Comparison of ENCODE assay signal across 1 cellular context in the genomic region with DNA sequence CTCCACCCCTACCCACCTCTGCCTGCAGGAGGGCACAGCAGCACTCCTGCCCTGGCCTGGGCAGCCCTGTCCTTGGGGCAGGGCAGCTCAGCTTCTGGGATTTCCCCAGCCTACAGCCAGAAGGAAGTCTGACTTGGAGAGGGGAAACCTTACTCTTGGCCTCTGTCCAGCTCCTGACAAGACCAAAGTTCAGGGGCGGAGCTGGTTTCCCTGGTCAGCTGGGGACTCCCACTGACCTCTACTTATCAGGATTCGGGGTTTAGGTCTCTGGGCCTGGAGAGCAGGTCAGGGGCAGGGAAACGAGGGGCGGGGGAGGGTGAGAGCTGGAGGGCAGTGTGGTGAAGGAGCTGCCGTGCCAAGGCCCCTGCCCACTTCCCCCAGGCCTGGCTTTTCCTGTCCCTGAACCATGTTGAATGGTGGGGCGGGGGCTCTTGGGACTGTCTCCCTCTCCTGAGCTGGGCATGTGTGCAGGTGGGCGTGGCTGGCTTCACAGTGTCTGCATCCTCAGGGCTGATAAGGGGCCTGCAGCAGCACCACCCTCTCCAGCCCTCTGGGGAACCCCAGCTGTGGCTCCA.
A peak's percentile ranks its signal among the peaks of the same experiment; 100 is the strongest.
TF ChIP-seq lines count a peak whose summit lies in the region.

No MANE protein-coding gene starts in this region.

TF ChIP-seq in HepG2, 621 proteins besides CTCF, POLR2A, EP300 and RAD21 (continued from another document and continues in another):
- TF ChIP-seq, protein P1, sequence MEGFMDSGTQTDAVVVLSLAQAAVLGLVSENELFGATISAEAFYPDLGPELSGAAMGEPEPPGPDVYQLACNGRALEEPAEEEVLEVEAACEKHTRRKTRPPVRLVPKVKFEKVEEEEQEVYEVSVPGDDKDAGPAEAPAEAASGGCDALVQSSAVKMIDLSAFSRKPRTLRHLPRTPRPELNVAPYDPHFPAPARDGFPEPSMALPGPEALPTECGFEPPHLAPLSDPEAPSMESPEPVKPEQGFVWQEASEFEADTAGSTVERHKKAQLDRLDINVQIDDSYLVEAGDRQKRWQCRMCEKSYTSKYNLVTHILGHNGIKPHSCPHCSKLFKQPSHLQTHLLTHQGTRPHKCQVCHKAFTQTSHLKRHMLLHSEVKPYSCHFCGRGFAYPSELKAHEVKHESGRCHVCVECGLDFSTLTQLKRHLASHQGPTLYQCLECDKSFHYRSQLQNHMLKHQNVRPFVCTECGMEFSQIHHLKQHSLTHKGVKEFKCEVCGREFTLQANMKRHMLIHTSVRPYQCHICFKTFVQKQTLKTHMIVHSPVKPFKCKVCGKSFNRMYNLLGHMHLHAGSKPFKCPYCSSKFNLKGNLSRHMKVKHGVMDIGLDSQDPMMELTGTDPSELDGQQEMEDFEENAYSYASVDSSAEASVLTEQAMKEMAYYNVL (CRISPR knock-in tag; IDR thresholded peaks at IDR 0.05; ENCODE audit: borderline replicate concordance): no peak
- TF ChIP-seq TSC22D2 (CRISPR knock-in tag; IDR thresholded peaks at IDR 0.05; ENCODE audit: borderline replicate concordance) (no peak), FOXC1 (CRISPR knock-in tag; IDR thresholded peaks at IDR 0.05; ENCODE audit: borderline replicate concordance) (peak; percentile 17; the same call in 1 of the 2 replicates), NCOA2 (CRISPR knock-in tag; IDR thresholded peaks at IDR 0.05) (peak; percentile 15; the same call in 1 of the 2 replicates), PHF21A (CRISPR knock-in tag; IDR thresholded peaks at IDR 0.05) (no peak), NKX3-1 (CRISPR knock-in tag; IDR thresholded peaks at IDR 0.05) (no peak), RBAK (CRISPR knock-in tag; IDR thresholded peaks at IDR 0.05) (no peak), CREB1 (IDR thresholded peaks at IDR 0.05) (no peak), CREB1 (CRISPR knock-in tag; IDR thresholded peaks at IDR 0.05) (no peak), FOXP1 (IDR thresholded peaks at IDR 0.05) (no peak), FOXP1 (CRISPR knock-in tag; IDR thresholded peaks at IDR 0.05) (no peak), ZNF619 (CRISPR knock-in tag; IDR thresholded peaks at IDR 0.05) (no peak), JUND (CRISPR knock-in tag; IDR thresholded peaks at IDR 0.05) (no peak), HIVEP1 (CRISPR knock-in tag; IDR thresholded peaks at IDR 0.05) (peak; percentile 95), ZNF430 (CRISPR knock-in tag; IDR thresholded peaks at IDR 0.05) (0 out of 2 replicates have a peak, but pooled peaks have one; percentile 23), NR2F2 (IDR thresholded peaks at IDR 0.05; ENCODE audit: borderline replicate concordance, low read depth) (peak; percentile 36; the same call in 1 of the 2 replicates), DR1 (CRISPR knock-in tag; IDR thresholded peaks at IDR 0.05) (no peak), BCL6 (CRISPR knock-in tag; IDR thresholded peaks at IDR 0.05) (peak; percentile 47; the same call in 1 of the 2 replicates), WIZ (CRISPR knock-in tag; IDR thresholded peaks at IDR 0.05) (no peak), ONECUT2 (CRISPR knock-in tag; IDR thresholded peaks at IDR 0.05) (no peak), ARHGAP35 (CRISPR knock-in tag; IDR thresholded peaks at IDR 0.05; ENCODE audit: borderline replicate concordance) (no peak), ZBTB20 (CRISPR knock-in tag; IDR thresholded peaks at IDR 0.05; ENCODE audit: borderline replicate concordance, low read depth) (no peak), ISL2 (CRISPR knock-in tag; IDR thresholded peaks at IDR 0.05) (peak; percentile 65), HOXA5 (CRISPR knock-in tag; IDR thresholded peaks at IDR 0.05) (0 out of 2 replicates have a peak, but pooled peaks have one; percentile 31)
- TF ChIP-seq, protein P2, sequence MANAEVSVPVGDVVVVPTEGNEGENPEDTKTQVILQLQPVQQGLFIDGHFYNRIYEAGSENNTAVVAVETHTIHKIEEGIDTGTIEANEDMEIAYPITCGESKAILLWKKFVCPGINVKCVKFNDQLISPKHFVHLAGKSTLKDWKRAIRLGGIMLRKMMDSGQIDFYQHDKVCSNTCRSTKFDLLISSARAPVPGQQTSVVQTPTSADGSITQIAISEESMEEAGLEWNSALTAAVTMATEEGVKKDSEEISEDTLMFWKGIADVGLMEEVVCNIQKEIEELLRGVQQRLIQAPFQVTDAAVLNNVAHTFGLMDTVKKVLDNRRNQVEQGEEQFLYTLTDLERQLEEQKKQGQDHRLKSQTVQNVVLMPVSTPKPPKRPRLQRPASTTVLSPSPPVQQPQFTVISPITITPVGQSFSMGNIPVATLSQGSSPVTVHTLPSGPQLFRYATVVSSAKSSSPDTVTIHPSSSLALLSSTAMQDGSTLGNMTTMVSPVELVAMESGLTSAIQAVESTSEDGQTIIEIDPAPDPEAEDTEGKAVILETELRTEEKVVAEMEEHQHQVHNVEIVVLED (CRISPR knock-in tag; IDR thresholded peaks at IDR 0.05; ENCODE audit: borderline replicate concordance): no peak
- TF ChIP-seq, protein P3, sequence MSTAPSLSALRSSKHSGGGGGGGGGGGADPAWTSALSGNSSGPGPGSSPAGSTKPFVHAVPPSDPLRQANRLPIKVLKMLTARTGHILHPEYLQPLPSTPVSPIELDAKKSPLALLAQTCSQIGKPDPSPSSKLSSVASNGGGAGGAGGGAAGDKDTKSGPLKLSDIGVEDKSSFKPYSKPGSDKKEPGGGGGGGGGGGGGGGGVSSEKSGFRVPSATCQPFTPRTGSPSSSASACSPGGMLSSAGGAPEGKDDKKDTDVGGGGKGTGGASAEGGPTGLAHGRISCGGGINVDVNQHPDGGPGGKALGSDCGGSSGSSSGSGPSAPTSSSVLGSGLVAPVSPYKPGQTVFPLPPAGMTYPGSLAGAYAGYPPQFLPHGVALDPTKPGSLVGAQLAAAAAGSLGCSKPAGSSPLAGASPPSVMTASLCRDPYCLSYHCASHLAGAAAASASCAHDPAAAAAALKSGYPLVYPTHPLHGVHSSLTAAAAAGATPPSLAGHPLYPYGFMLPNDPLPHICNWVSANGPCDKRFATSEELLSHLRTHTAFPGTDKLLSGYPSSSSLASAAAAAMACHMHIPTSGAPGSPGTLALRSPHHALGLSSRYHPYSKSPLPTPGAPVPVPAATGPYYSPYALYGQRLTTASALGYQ (CRISPR knock-in tag; IDR thresholded peaks at IDR 0.05): no peak
- TF ChIP-seq, protein P4, sequence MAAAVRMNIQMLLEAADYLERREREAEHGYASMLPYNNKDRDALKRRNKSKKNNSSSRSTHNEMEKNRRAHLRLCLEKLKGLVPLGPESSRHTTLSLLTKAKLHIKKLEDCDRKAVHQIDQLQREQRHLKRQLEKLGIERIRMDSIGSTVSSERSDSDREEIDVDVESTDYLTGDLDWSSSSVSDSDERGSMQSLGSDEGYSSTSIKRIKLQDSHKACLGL (CRISPR knock-in tag; IDR thresholded peaks at IDR 0.05): peak; percentile 47; the same call in 1 of the 2 replicates
- TF ChIP-seq, protein P5, sequence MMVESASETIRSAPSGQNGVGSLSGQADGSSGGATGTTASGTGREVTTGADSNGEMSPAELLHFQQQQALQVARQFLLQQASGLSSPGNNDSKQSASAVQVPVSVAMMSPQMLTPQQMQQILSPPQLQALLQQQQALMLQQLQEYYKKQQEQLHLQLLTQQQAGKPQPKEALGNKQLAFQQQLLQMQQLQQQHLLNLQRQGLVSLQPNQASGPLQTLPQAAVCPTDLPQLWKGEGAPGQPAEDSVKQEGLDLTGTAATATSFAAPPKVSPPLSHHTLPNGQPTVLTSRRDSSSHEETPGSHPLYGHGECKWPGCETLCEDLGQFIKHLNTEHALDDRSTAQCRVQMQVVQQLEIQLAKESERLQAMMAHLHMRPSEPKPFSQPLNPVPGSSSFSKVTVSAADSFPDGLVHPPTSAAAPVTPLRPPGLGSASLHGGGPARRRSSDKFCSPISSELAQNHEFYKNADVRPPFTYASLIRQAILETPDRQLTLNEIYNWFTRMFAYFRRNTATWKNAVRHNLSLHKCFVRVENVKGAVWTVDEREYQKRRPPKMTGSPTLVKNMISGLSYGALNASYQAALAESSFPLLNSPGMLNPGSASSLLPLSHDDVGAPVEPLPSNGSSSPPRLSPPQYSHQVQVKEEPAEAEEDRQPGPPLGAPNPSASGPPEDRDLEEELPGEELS (CRISPR knock-in tag; IDR thresholded peaks at IDR 0.05): peak; percentile 18; the same call in 1 of the 2 replicates
- TF ChIP-seq, protein P6, sequence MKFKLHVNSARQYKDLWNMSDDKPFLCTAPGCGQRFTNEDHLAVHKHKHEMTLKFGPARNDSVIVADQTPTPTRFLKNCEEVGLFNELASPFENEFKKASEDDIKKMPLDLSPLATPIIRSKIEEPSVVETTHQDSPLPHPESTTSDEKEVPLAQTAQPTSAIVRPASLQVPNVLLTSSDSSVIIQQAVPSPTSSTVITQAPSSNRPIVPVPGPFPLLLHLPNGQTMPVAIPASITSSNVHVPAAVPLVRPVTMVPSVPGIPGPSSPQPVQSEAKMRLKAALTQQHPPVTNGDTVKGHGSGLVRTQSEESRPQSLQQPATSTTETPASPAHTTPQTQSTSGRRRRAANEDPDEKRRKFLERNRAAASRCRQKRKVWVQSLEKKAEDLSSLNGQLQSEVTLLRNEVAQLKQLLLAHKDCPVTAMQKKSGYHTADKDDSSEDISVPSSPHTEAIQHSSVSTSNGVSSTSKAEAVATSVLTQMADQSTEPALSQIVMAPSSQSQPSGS (CRISPR knock-in tag; IDR thresholded peaks at IDR 0.05): 0 out of 2 replicates have a peak, but pooled peaks have one; percentile 18
- TF ChIP-seq, protein P7, sequence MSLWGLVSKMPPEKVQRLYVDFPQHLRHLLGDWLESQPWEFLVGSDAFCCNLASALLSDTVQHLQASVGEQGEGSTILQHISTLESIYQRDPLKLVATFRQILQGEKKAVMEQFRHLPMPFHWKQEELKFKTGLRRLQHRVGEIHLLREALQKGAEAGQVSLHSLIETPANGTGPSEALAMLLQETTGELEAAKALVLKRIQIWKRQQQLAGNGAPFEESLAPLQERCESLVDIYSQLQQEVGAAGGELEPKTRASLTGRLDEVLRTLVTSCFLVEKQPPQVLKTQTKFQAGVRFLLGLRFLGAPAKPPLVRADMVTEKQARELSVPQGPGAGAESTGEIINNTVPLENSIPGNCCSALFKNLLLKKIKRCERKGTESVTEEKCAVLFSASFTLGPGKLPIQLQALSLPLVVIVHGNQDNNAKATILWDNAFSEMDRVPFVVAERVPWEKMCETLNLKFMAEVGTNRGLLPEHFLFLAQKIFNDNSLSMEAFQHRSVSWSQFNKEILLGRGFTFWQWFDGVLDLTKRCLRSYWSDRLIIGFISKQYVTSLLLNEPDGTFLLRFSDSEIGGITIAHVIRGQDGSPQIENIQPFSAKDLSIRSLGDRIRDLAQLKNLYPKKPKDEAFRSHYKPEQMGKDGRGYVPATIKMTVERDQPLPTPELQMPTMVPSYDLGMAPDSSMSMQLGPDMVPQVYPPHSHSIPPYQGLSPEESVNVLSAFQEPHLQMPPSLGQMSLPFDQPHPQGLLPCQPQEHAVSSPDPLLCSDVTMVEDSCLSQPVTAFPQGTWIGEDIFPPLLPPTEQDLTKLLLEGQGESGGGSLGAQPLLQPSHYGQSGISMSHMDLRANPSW (CRISPR knock-in tag; IDR thresholded peaks at IDR 0.05; ENCODE audit: borderline replicate concordance): no peak
- TF ChIP-seq, protein P8, sequence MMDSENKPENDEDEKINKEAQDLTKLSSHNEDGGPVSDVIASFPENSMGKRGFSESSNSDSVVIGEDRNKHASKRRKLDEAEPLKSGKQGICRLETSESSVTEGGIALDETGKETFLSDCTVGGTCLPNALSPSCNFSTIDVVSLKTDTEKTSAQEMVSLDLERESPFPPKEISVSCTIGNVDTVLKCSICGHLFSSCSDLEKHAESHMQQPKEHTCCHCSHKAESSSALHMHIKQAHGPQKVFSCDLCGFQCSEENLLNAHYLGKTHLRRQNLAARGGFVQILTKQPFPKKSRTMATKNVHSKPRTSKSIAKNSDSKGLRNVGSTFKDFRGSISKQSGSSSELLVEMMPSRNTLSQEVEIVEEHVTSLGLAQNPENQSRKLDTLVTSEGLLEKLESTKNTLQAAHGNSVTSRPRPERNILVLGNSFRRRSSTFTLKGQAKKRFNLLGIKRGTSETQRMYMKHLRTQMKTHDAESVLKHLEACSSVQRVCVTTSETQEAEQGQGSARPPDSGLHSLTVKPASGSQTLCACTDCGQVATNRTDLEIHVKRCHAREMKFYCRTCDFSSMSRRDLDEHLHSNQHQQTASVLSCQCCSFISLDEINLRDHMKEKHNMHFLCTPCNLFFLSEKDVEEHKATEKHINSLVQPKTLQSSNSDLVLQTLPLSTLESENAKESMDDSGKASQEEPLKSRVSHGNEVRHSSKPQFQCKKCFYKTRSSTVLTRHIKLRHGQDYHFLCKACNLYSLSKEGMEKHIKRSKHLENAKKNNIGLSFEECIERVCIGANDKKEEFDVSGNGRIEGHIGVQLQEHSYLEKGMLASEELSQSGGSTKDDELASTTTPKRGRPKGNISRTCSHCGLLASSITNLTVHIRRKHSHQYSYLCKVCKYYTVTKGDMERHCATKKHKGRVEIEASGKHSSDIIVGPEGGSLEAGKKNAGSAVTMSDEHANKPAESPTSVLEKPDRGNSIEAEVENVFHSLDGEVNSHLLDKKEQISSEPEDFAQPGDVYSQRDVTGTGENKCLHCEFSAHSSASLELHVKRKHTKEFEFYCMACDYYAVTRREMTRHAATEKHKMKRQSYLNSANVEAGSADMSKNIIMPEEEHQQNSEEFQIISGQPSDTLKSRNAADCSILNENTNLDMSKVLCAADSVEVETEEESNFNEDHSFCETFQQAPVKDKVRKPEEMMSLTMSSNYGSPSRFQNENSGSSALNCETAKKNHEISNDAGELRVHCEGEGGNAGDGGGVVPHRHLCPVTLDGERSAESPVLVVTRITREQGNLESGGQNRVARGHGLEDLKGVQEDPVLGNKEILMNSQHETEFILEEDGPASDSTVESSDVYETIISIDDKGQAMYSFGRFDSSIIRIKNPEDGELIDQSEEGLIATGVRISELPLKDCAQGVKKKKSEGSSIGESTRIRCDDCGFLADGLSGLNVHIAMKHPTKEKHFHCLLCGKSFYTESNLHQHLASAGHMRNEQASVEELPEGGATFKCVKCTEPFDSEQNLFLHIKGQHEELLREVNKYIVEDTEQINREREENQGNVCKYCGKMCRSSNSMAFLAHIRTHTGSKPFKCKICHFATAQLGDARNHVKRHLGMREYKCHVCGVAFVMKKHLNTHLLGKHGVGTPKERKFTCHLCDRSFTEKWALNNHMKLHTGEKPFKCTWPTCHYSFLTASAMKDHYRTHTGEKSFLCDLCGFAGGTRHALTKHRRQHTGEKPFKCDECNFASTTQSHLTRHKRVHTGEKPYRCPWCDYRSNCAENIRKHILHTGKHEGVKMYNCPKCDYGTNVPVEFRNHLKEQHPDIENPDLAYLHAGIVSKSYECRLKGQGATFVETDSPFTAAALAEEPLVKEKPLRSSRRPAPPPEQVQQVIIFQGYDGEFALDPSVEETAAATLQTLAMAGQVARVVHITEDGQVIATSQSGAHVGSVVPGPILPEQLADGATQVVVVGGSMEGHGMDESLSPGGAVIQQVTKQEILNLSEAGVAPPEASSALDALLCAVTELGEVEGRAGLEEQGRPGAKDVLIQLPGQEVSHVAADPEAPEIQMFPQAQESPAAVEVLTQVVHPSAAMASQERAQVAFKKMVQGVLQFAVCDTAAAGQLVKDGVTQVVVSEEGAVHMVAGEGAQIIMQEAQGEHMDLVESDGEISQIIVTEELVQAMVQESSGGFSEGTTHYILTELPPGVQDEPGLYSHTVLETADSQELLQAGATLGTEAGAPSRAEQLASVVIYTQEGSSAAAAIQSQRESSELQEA (CRISPR knock-in tag; IDR thresholded peaks at IDR 0.05; ENCODE audit: not compliant biosample characterization): no peak
- TF ChIP-seq, protein P9, sequence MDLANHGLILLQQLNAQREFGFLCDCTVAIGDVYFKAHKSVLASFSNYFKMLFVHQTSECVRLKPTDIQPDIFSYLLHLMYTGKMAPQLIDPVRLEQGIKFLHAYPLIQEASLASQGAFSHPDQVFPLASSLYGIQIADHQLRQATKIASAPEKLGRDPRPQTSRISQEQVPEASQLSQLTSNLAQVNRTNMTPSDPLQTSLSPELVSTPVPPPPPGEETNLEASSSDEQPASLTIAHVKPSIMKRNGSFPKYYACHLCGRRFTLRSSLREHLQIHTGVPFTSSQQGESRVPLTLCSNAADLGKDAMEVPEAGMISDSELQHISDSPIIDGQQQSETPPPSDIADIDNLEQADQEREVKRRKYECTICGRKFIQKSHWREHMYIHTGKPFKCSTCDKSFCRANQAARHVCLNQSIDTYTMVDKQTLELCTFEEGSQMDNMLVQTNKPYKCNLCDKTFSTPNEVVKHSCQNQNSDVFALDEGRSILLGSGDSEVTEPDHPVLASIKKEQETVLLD (CRISPR knock-in tag; IDR thresholded peaks at IDR 0.05; ENCODE audit: low read depth): no peak
